In the genomic region with DNA sequence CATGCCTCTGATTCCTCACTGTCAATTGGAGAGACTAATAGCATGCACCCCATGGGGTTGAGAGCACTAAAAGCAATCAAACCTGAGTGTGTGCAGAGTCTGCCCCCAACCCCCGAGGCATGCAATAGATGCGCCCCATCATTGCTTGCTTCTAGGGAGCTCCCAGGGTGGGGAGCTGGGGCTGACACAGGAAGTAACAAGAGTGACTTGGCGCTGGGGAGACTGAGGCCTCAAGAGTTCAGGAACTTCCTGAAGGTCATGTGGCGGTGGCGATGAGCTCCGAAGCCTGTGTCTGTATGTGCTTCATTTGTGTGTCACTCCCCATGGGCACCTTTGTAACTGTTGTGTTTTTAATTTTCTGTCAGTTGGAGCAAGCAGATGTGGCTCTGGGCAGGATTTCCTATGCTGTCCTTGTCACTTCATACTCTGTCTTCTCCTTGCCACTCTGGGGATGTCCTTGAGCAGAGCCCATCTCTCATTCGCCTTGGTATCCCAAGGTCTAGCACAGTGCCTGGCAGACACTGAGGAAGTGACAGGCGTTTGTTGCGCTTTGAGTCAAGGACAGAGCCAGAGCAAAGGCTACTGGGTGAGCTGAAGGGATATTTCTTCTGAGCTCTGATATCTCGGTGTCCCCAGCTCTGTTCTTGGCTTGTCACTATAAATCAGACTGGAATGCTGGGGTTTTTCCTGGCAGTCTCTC, we compare ENCODE assay signal across 1 cellular context.
TF ChIP-seq lines count a peak whose summit lies in the region.

No MANE protein-coding gene starts in this region.

TF ChIP-seq in IMR-90, 13 proteins besides CTCF, POLR2A, EP300 and RAD21:
- TF ChIP-seq BHLHE40 (IDR thresholded peaks at IDR 0.05; ENCODE audit: low read depth, low read length) (no peak), SMC3 (IDR thresholded peaks at IDR 0.05; ENCODE audit: low read depth, low read length) (no peak), MAZ (IDR thresholded peaks at IDR 0.05; ENCODE audit: borderline replicate concordance, low read depth, low read length) (no peak), CEBPB (IDR thresholded peaks at IDR 0.05; ENCODE audit: low read depth, low read length) (no peak), NFE2L2 (IDR thresholded peaks at IDR 0.05; ENCODE audit: low read depth, low read length) (no peak), USF2 (IDR thresholded peaks at IDR 0.05; ENCODE audit: low read depth, low read length) (no peak), FOS (IDR thresholded peaks at IDR 0.05; ENCODE audit: low read depth, low read length) (no peak), RFX5 (IDR thresholded peaks at IDR 0.05; ENCODE audit: low read depth, low read length) (no peak), MXI1 (IDR thresholded peaks at IDR 0.05; ENCODE audit: borderline replicate concordance, low read depth, low read length) (no peak), CHD1 (IDR thresholded peaks at IDR 0.05; ENCODE audit: low read depth, low read length) (no peak), ELK1 (IDR thresholded peaks at IDR 0.05; ENCODE audit: borderline replicate concordance, low read depth, low read length) (no peak), RCOR1 (IDR thresholded peaks at IDR 0.05; ENCODE audit: insufficient replicate concordance, low read length) (no peak), MAFK (IDR thresholded peaks at IDR 0.05; ENCODE audit: low read depth, low read length) (no peak)
